In the genomic region with DNA sequence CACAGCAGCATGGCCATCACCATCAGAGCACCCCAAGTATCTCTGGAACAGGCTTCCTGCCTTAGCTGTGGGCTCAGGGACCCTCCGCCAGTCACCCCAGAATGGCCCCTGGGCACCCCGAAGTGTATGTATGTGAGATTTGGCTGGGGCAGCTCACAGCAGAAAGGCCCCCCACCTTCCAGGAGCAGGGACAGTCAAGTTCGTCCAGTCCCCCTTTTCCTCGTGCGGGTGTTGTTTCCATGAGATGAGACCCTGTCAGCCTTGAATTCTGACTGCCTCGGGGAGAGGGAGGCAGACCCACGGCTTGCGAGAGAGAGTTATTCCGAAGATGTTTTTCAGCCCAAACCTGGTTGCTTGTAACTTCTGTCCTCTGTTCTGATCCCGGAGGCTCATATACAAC, we compare ENCODE assay signal across 16 cellular contexts.
"Had no signal": no experiment of that assay in that cellular context is flagged by ENCODE, and none has a peak within 500 bp of the region (broad histone marks: within the 10 kb centered on the region; RNA-seq: fewer than 3 reads in every experiment).

No MANE protein-coding gene starts in this region.

- ATAC-seq: natural killer cell treated with Interleukin-12 subunit alpha and Interleukin-12 subunit beta and Interleukin-15 and Interleukin-18, amount 100 ng/mL, for 72 hours; stimulated activated naive B cell treated with anti-CD40 and anti-IgM and Interleukin-4, amounts not matched to agents 10 μg/mL and 1 μg/mL and 100 μg/mL, for 72 hours had no signal

- H3K4me1 ChIP-seq: right lobe of liver had no signal

- H3K4me3 Mint-ChIP-seq: activated naive CD4-positive, alpha-beta T cell treated with anti-CD3 and anti-CD28 coated beads, Interleukin-2, amount 10 ng/mL, durations not matched to agents 7 days and 5 days; dendritic cell treated with granulocyte-macrophage colony-stimulating factor and Interleukin-4, amounts not matched to agents 40 ng/mL and 50 ng/mL, for 4 days; natural killer cell treated with Interleukin-12 subunit alpha and Interleukin-12 subunit beta and Interleukin-15 and Interleukin-18, amount 100 ng/mL, for 72 hours; stimulated activated naive B cell treated with anti-CD40 and anti-IgM and Interleukin-4, amounts not matched to agents 10 μg/mL and 1 μg/mL and 100 μg/mL, for 72 hours; T-helper 2 cell treated with Interferon-gamma antibody and Interleukin-4, amounts not matched to agents 5 μg/mL and 100 μg/mL, for 36 hours had no signal

- H3K36me3 ChIP-seq: neutrophil, right lobe of liver, WERI-Rb-1 had no signal

- H3K27ac Mint-ChIP-seq: dendritic cell treated with granulocyte-macrophage colony-stimulating factor and Interleukin-4, amounts not matched to agents 40 ng/mL and 50 ng/mL, for 4 days; natural killer cell treated with Interleukin-12 subunit alpha and Interleukin-12 subunit beta and Interleukin-15 and Interleukin-18, amount 100 ng/mL, for 72 hours; stimulated activated naive B cell treated with anti-CD40 and anti-IgM and Interleukin-4, amounts not matched to agents 10 μg/mL and 1 μg/mL and 100 μg/mL, for 72 hours; T-helper 2 cell treated with Interferon-gamma antibody and Interleukin-4, amounts not matched to agents 5 μg/mL and 100 μg/mL, for 36 hours had no signal

- H3K9me3 ChIP-seq: neutrophil, right lobe of liver had no signal

- H3K4me3 ChIP-seq: right lobe of liver, SK-N-MC, smooth muscle cell had no signal

- H3K4me1 Mint-ChIP-seq: activated naive CD4-positive, alpha-beta T cell treated with anti-CD3 and anti-CD28 coated beads, Interleukin-2, amount 10 ng/mL, durations not matched to agents 7 days and 5 days; stimulated activated naive B cell treated with anti-CD40 and anti-IgM and Interleukin-4, amounts not matched to agents 10 μg/mL and 1 μg/mL and 100 μg/mL, for 72 hours had no signal

- H3K27ac ChIP-seq: neutrophil, parathyroid adenoma, right lobe of liver, SK-N-MC, WERI-Rb-1 had no signal

- H3K36me3 Mint-ChIP-seq: activated naive CD4-positive, alpha-beta T cell treated with anti-CD3 and anti-CD28 coated beads, Interleukin-2, amount 10 ng/mL, durations not matched to agents 7 days and 5 days; natural killer cell treated with Interleukin-12 subunit alpha and Interleukin-12 subunit beta and Interleukin-15 and Interleukin-18, amount 100 ng/mL, for 72 hours; stimulated activated naive B cell treated with anti-CD40 and anti-IgM and Interleukin-4, amounts not matched to agents 10 μg/mL and 1 μg/mL and 100 μg/mL, for 72 hours had no signal

- H3K9ac ChIP-seq: parathyroid adenoma had no signal

- DNase-seq: activated effector memory CD4-positive, alpha-beta T cell treated with anti-CD3 and anti-CD28 coated beads, Interleukin-2, amount 50 U/mL, for 16 hours; activated naive CD4-positive, alpha-beta T cell treated with anti-CD3 and anti-CD28 coated beads, Interleukin-2, amount 10 ng/mL, durations not matched to agents 7 days and 5 days; effector CD8-positive, alpha-beta T cell; hippocampal formation; stimulated activated CD4-positive, alpha-beta T cell treated with anti-CD3 and anti-CD28 coated beads, Interleukin-15, amount 100 ng/mL, for 24 hours; stimulated activated naive B cell treated with anti-CD40 and anti-IgM and Interleukin-4, amounts not matched to agents 10 μg/mL and 1 μg/mL and 100 μg/mL, for 72 hours; trophoblast cell; WERI-Rb-1 had no signal

- H3K27me3 ChIP-seq: right lobe of liver had no signal

- H3K9me3 Mint-ChIP-seq: activated naive CD4-positive, alpha-beta T cell treated with anti-CD3 and anti-CD28 coated beads, Interleukin-2, amount 10 ng/mL, durations not matched to agents 7 days and 5 days; dendritic cell treated with granulocyte-macrophage colony-stimulating factor and Interleukin-4, amounts not matched to agents 40 ng/mL and 50 ng/mL, for 4 days; natural killer cell treated with Interleukin-12 subunit alpha and Interleukin-12 subunit beta and Interleukin-15 and Interleukin-18, amount 100 ng/mL, for 72 hours; stimulated activated naive B cell treated with anti-CD40 and anti-IgM and Interleukin-4, amounts not matched to agents 10 μg/mL and 1 μg/mL and 100 μg/mL, for 72 hours; T-helper 2 cell treated with Interferon-gamma antibody and Interleukin-4, amounts not matched to agents 5 μg/mL and 100 μg/mL, for 36 hours had no signal
